In genomic region chr20:50445367-50446151, GRCh38 we compare ENCODE assay signal across 1 cellular context.
TF ChIP-seq lines count a peak whose summit lies in the region.

No MANE protein-coding gene starts in this region.

TF ChIP-seq in GM23338, 12 proteins besides CTCF, POLR2A, EP300 and RAD21 (continued from another document):
- no peak for TF ChIP-seq REST (IDR thresholded peaks at IDR 0.05; ENCODE audit: unreplicated experiment)
- no peak for TF ChIP-seq NANOG (IDR thresholded peaks at IDR 0.05; ENCODE audit: borderline replicate concordance)
